Comparison of ENCODE assay signal across 8 cellular contexts in genomic region chr7:150322833-150323681, GRCh38. TPM values are rescaled to one million over a fixed set of nuclear protein-coding genes. Genes with fewer than 3 reads are reported as not detected.
DNase-seq lines count a peak whose midpoint lies in the region; ATAC-seq and TF ChIP-seq lines count a peak whose summit lies in the region.

Gene ACTR3C (minus strand): TSS chr7:150323545. CDS start chr7:150295296, 28,249 bp downstream.
Gene LRRC61 (plus strand): TSS chr7:150323355. CDS start chr7:150336862, 13,507 bp downstream.

- no peaks in the 10 kb centered on the region for H3K9me3 ChIP-seq in HCT116 (ENCODE audit: control insufficient read depth in 1 of 2, insufficient read depth in 1 of 2, low read depth in 1 of 2, low read length in 2 of 2)

- peak within 1 kb of the TSS; percentile 76 for H3K4me2 ChIP-seq in HCT116 (ENCODE audit: low read length)

- H3K4me3 ChIP-seq in HCT116 (replicated peaks in 1 of 2; ENCODE audit: low read depth in 1 of 2, low read length in 2 of 2) (peak within 1 kb of the TSS; percentile 59 to 69), astrocyte of the spinal cord (ENCODE audit: low read depth, low read length) (peak within 1 kb of the TSS; percentile 35)

- H3K4me1 ChIP-seq in HCT116 (ENCODE audit: control insufficient read depth in 1 of 2, insufficient read depth in 2 of 2, low read length in 2 of 2), result peaks cover 8 to 36% of the 10 kb centered on the region in 2 experiments; a peak in 3 of 4 replicates

- TF ChIP-seq POLR2A in HCT116 (IDR thresholded peaks at IDR 0.05; ENCODE audit: borderline replicate concordance, extremely low read depth, insufficient read depth, insufficient read length), result peak; percentile 70

- intact Hi-C loops in HCT116 (cut with micrococcal nuclease), result no loop called here
- intact Hi-C loops in T-helper 1 cell treated with Interleukin-12 subunit alpha and Interleukin-12 subunit beta and Interleukin-4 antibody, amounts not matched to agents 30 ng/mL and 1 ng/mL, for 36 hours (cut with micrococcal nuclease), result loop anchor here (1.0 to 10.0 kb wide), 18 partner anchors 36 to 1198 kb away; partner anchors contain the start of genes ABCF2, ATP6V0E2, FASTK and GIMAP4

- H3K27ac ChIP-seq in HCT116 (ENCODE audit: low read depth, low read length), result peak within 1 kb of the TSS; percentile 90

- H3K27me3 ChIP-seq in HCT116 (ENCODE audit: insufficient read depth, low read length), result no peaks in the 10 kb centered on the region

- DNase-seq in GM03348 (ENCODE audit: low spot score), result peak; percentile 2
- DNase-seq in HCT116 (ENCODE audit: low read depth, low spot score), result no peak
- DNase-seq in NCI-H1092 treated with DMSO at 0.1 percent for 48 hours (lab: John Stamatoyannopoulos, UW), result peak; percentile 93
- no peak for DNase-seq in astrocyte of the spinal cord (ENCODE audit: low read depth, low spot score)
- peak; percentile 78 for DNase-seq in islet precursor cell
- DNase-seq in stimulated activated CD4-positive, alpha-beta T cell treated with anti-CD3 and anti-CD28 coated beads, Interleukin-2, amount 100 ng/mL, for 24 hours, result peak; percentile 68 to 75
- no peak for DNase-seq in midbrain (lab: John Stamatoyannopoulos, UW)

- ATAC-seq in HCT116, result peak; percentile 71

- RAD21 ChIA-PET in HCT116 (lab: Charles Lee; ENCODE audit: low non-redundant PET in 1 of 2, low total read pairs in 2 of 2, uncharacterized antibody in 2 of 2, unreplicated experiment in 2 of 2), result no interaction called here

- TF ChIP-seq RAD21 in HCT116 (IDR thresholded peaks at IDR 0.05; ENCODE audit: low read depth), result peak; percentile 29; the same call in 1 of the 2 replicates

- H4K20me1 ChIP-seq in HCT116 (ENCODE audit: insufficient read depth), result no peaks in the 10 kb centered on the region

- H2AFZ ChIP-seq in HCT116 (ENCODE audit: low read depth, low read length, poor library complexity, severe bottlenecking), result no peak within 1 kb of the TSS

- TF ChIP-seq CTCF in HCT116 (IDR thresholded peaks at IDR 0.05 in 2 of 3, conservative IDR thresholded peaks at IDR 0.05 in 1 of 3; ENCODE audit: borderline replicate concordance in 1 of 3, insufficient read depth in 1 of 3, low read depth in 2 of 3, low read length in 2 of 3), result no peak
- TF ChIP-seq CTCF in astrocyte of the spinal cord (IDR thresholded peaks at IDR 0.05; ENCODE audit: low read depth, low read length), result no peak

- BruUV-seq in HCT116 (replicated peaks; lab: Mats Ljungman, UMichigan), result TSS peak; percentile 85

- CTCF ChIA-PET in HCT116 (lab: Charles Lee), result no interaction called here

- peaks cover 14% of the 10 kb centered on the region for H3K79me2 ChIP-seq in HCT116 (ENCODE audit: insufficient read depth, low read length)

- no peaks in the 10 kb centered on the region for H3K9me2 ChIP-seq in HCT116 (ENCODE audit: insufficient read depth)

- H3K9ac ChIP-seq in HCT116 (ENCODE audit: low read length), result peak within 1 kb of the TSS; percentile 79

- in situ Hi-C loops in astrocyte of the spinal cord (cut with HindIII; ENCODE audit: low sequenced_read_pairs), result no loop called here

- POLR2A ChIA-PET in HCT116 (lab: Charles Lee), result no interaction called here

- H3K36me3 ChIP-seq in HCT116 (ENCODE audit: control insufficient read depth in 1 of 2, insufficient read depth in 2 of 2, low read length in 2 of 2), result peaks cover 0 to 3% of the 10 kb centered on the region in 2 experiments; a peak in 1 of 4 replicates

TF ChIP-seq in HCT116, 20 proteins besides CTCF, POLR2A, EP300 and RAD21:
- TF ChIP-seq SP1 (IDR thresholded peaks at IDR 0.05; ENCODE audit: low read depth) (no peak; the same call in 1 of the 2 replicates), EGR1 (IDR thresholded peaks at IDR 0.05; ENCODE audit: low read depth) (peak; percentile 48; the same call in 1 of the 2 replicates), CEBPB (IDR thresholded peaks at IDR 0.05; ENCODE audit: low read depth) (no peak), SIN3A (IDR thresholded peaks at IDR 0.05; ENCODE audit: low read depth) (peak; percentile 46), TCF7L2 (IDR thresholded peaks at IDR 0.05; ENCODE audit: borderline replicate concordance, extremely low read depth, insufficient read depth, insufficient read length) (peak; percentile 34), ZFX (IDR thresholded peaks at IDR 0.05) (peak; percentile 71), ATF3 (IDR thresholded peaks at IDR 0.05) (no peak), MAX (IDR thresholded peaks at IDR 0.05) (peak; percentile 79), POLR2AphosphoS5 (IDR thresholded peaks at IDR 0.05; ENCODE audit: low read depth, low read length) (peak; percentile 49; the same call in 1 of the 2 replicates)

RNA-seq across cellular contexts. Expression of gene ACTR3C, which starts in this region (rescaled TPM):
- total RNA-seq in HCT116 (2021; ENCODE audit: unreplicated experiment), result 2.0 TPM
- 0.94 and 1.2 TPM in 2 replicates for polyA plus RNA-seq in HCT116 (2012)
- 12.8 and 14.1 TPM in 2 replicates for total RNA-seq in T-helper 1 cell treated with Interleukin-12 subunit alpha and Interleukin-12 subunit beta and Interleukin-4 antibody, amounts not matched to agents 30 ng/mL and 1 ng/mL, for 36 hours

RNA-seq across cellular contexts. Expression of gene LRRC61, which starts in this region (rescaled TPM):
- total RNA-seq in HCT116 (2021; ENCODE audit: unreplicated experiment), result 12.0 TPM
- polyA plus RNA-seq in HCT116 (2012), result 13.4 and 14.7 TPM in 2 replicates
- total RNA-seq in T-helper 1 cell treated with Interleukin-12 subunit alpha and Interleukin-12 subunit beta and Interleukin-4 antibody, amounts not matched to agents 30 ng/mL and 1 ng/mL, for 36 hours, result 40.2 and 41.6 TPM in 2 replicates

Comparison
In these comparisons a context has a peak if more than half of its experiments do, and no peak if none do; other contexts are left out.
1. DNase-seq: peak in GM03348 (single experiment), NCI-H1092 treated with DMSO at 0.1 percent for 48 hours (single experiment), islet precursor cell (single experiment) and stimulated activated CD4-positive, alpha-beta T cell treated with anti-CD3 and anti-CD28 coated beads, Interleukin-2, amount 100 ng/mL, for 24 hours (2 of 2); none in HCT116 (single experiment), astrocyte of the spinal cord (single experiment) and midbrain (single experiment).